ENCODE assay signal across 14 cellular contexts in genomic region chr9:33881635-33882034, GRCh38.
DNase-seq lines count a peak whose midpoint lies in the region; ATAC-seq and TF ChIP-seq lines count a peak whose summit lies in the region.
"Had no signal": no experiment of that assay in that cellular context is flagged by ENCODE, and none has a peak within 500 bp of the region (broad histone marks: within the 10 kb centered on the region; RNA-seq: fewer than 3 reads in every experiment).

No MANE protein-coding gene starts in this region.

- H3K9me3 ChIP-seq in skeletal muscle tissue (ENCODE audit: control insufficient read depth in 3 of 3, low read length in 3 of 3): no peaks in the 10 kb centered on the region

- DNase-seq in activated T-cell treated with anti-CD3 and anti-CD28 coated beads, Interleukin-2, amount 50 U/mL, for 72 hours: no peak
- no peak for DNase-seq in activated T-cell treated with anti-CD3 and anti-CD28 coated beads, Interleukin-2, amount 50 U/mL, for 48 hours
- DNase-seq in RPMI7951 (ENCODE audit: low read depth): peak; percentile 4
- peak; percentile 35 for DNase-seq in fibroblast of mammary gland (ENCODE audit: low read depth)
- no peak for DNase-seq in NCI-H2196 (lab: John Stamatoyannopoulos, UW; ENCODE audit: unreplicated experiment)
- no peak for DNase-seq in 8988T
- DNase-seq: caudate nucleus, DMS 273 treated with DMSO at 0.1 percent for 48 hours, NCI-H1694, NCI-H526 treated with DMSO at 0.1 percent for 48 hours had no signal

- ATAC-seq in activated T-cell treated with anti-CD3 and anti-CD28 coated beads, Interleukin-2, amount 50 U/mL, for 72 hours (replicated peaks in 1 of 2): peak; percentile 71 to 75
- no peak for ATAC-seq in GM21619 (IDR thresholded peaks at IDR 0.05; ENCODE audit: unreplicated experiment)
- ATAC-seq: K562 had no signal

- H3K36me3 ChIP-seq in skeletal muscle tissue (ENCODE audit: control insufficient read depth in 3 of 3, insufficient read depth in 3 of 3, low read length in 3 of 3): no peaks in the 10 kb centered on the region

- H3K9ac ChIP-seq in skeletal muscle tissue (ENCODE audit: low read depth in 1 of 3, low read length in 3 of 3): no peak overlapping the region
- H3K9ac ChIP-seq: parathyroid adenoma had no signal

- H3K27ac Mint-ChIP-seq in activated T-cell treated with anti-CD3 and anti-CD28 coated beads, Interleukin-2, amount 50 U/mL, for 72 hours: peak overlapping the region; percentile 66

- H3K4me1 Mint-ChIP-seq in activated T-cell treated with anti-CD3 and anti-CD28 coated beads, Interleukin-2, amount 50 U/mL, for 72 hours (ENCODE audit: low read depth): peaks cover 47% of the 10 kb centered on the region

- H3K36me3 Mint-ChIP-seq in activated T-cell treated with anti-CD3 and anti-CD28 coated beads, Interleukin-2, amount 50 U/mL, for 72 hours (ENCODE audit: insufficient read depth in 2 of 2): peaks cover 0 to 1% of the 10 kb centered on the region in 2 donors

- H3K9me3 Mint-ChIP-seq in activated T-cell treated with anti-CD3 and anti-CD28 coated beads, Interleukin-2, amount 50 U/mL, for 72 hours: no peaks in the 10 kb centered on the region

- peak overlapping the region; percentile 32 to 65 for H3K4me3 Mint-ChIP-seq in activated T-cell treated with anti-CD3 and anti-CD28 coated beads, Interleukin-2, amount 50 U/mL, for 72 hours

- H3K4me1 ChIP-seq in skeletal muscle tissue (ENCODE audit: control insufficient read depth in 3 of 3, insufficient read depth in 3 of 3, low read length in 3 of 3): peaks cover 33 to 48% (median 39%) of the 10 kb centered on the region in 3 donors

- H3K4me3 ChIP-seq in fibroblast of mammary gland (ENCODE audit: control insufficient read depth, low read depth, low read length): no peak overlapping the region
- no peak overlapping the region for H3K4me3 ChIP-seq in skeletal muscle tissue (ENCODE audit: low read length in 3 of 3)
- H3K4me3 ChIP-seq: K562 had no signal

- no peaks in the 10 kb centered on the region for H3K27me3 ChIP-seq in skeletal muscle tissue (ENCODE audit: control insufficient read depth in 3 of 3, insufficient read depth in 3 of 3, low read length in 3 of 3)

- no peak for TF ChIP-seq CTCF in fibroblast of mammary gland (conservative IDR thresholded peaks at IDR 0.05; ENCODE audit: control insufficient read depth, insufficient read depth, low read depth, low read length)

- H3K27ac ChIP-seq in skeletal muscle tissue (ENCODE audit: low read depth, low read length): peak overlapping the region; percentile 74
- H3K27ac ChIP-seq: parathyroid adenoma had no signal

- no peaks in the 10 kb centered on the region for H3K27me3 Mint-ChIP-seq in activated T-cell treated with anti-CD3 and anti-CD28 coated beads, Interleukin-2, amount 50 U/mL, for 72 hours (ENCODE audit: low read depth)

Comparison
In these comparisons a context has a peak if more than half of its experiments do, and no peak if none do; other contexts are left out.
1. DNase-seq: peak in RPMI7951 (single experiment) and fibroblast of mammary gland (single experiment); none in activated T-cell treated with anti-CD3 and anti-CD28 coated beads, Interleukin-2, amount 50 U/mL, for 72 hours (0 of 2), activated T-cell treated with anti-CD3 and anti-CD28 coated beads, Interleukin-2, amount 50 U/mL, for 48 hours (0 of 2), NCI-H2196 (single experiment) and 8988T (single experiment).